In genomic region chr22:41403532-41404318, GRCh38 we compare ENCODE assay signal across 8 cellular contexts.
A peak's percentile ranks its signal among the peaks of the same experiment; 100 is the strongest.
DNase-seq lines count a peak whose midpoint lies in the region; ATAC-seq and TF ChIP-seq lines count a peak whose summit lies in the region.

No MANE protein-coding gene starts in this region.

- no peaks in the 10 kb centered on the region for H3K9me3 ChIP-seq in iPS DF 6.9 (ENCODE audit: control insufficient read depth, insufficient read depth, low read length)

- no peak overlapping the region for H3K27ac ChIP-seq in iPS DF 6.9 (ENCODE audit: low read length)

- TF ChIP-seq CTCF in WI38 (IDR thresholded peaks at IDR 0.05; ENCODE audit: low read depth, low read length), result peak; percentile 83

- no peaks in the 10 kb centered on the region for H3K4me1 ChIP-seq in iPS DF 6.9 (ENCODE audit: control insufficient read depth, insufficient read depth, low read length)

- H3K36me3 ChIP-seq in iPS DF 6.9 (ENCODE audit: control insufficient read depth, insufficient read depth, low read length), result no peaks in the 10 kb centered on the region

- no CpG with 5 or more reads among the region's 18 CpGs for WGBS in iPS DF 6.9 (ENCODE audit: insufficient coverage, insufficient read length)

- ATAC-seq in HG02610 (IDR thresholded peaks at IDR 0.05; ENCODE audit: unreplicated experiment), result peak; percentile 48
- ATAC-seq in HG03196 (IDR thresholded peaks at IDR 0.05; ENCODE audit: unreplicated experiment), result no peak

- H3K4me3 ChIP-seq in WI38 (ENCODE audit: low read depth, low read length) (no peak overlapping the region), iPS DF 6.9 (ENCODE audit: low read length) (no peak overlapping the region)

- DNase-seq in GDM1 (lab: John Stamatoyannopoulos, UW) (peak; percentile 73), NCI-H2171 treated with DMSO at 0.1 percent for 48 hours (lab: John Stamatoyannopoulos, UW) (peak; percentile 83), brain pericyte (ENCODE audit: low read depth, low spot score) (peak; percentile 77), iPS DF 6.9 (ENCODE audit: low read depth, low spot score) (peak; percentile 86), smooth muscle cell of the brain vasculature (ENCODE audit: low read depth, low spot score) (peak; percentile 59)

- H3K27me3 ChIP-seq in iPS DF 6.9 (ENCODE audit: control insufficient read depth, insufficient read depth, low read length), result no peaks in the 10 kb centered on the region
